ENCODE assay signal across 2 cellular contexts in the genomic region with DNA sequence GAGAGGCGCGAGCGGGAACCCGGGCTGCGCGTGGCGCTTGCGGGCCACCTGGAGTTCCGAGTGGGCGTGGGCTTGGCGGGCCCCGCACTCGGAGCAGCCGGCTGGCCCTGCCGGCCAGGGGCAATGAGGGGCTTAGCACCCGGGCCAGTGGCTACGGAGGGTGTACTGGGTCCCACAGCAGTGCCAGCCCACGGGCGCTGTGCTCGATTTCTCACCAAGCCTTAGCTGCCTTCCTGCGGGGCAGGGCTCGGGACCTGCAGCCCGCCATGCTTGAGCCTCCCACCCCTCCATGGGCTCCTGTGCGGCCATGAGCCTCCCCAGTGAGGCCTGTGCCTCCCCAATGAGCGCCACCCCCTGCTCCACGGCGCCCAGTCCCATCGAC. TPM values are rescaled to one million over a fixed set of nuclear protein-coding genes. Genes with fewer than 3 reads are reported as not detected.
"Had no signal": no experiment of that assay in that cellular context is flagged by ENCODE, and none has a peak within 500 bp of the region (broad histone marks: within the 10 kb centered on the region; RNA-seq: fewer than 3 reads in every experiment).

No MANE protein-coding gene starts in this region.

RNA-seq across cellular contexts. Expression of gene DNAI1, which starts 20.7 kb away (rescaled TPM):
- total RNA-seq: G401, GM12878 had no signal
- polyA plus RNA-seq: GM12878 had no signal
